In the genomic region with DNA sequence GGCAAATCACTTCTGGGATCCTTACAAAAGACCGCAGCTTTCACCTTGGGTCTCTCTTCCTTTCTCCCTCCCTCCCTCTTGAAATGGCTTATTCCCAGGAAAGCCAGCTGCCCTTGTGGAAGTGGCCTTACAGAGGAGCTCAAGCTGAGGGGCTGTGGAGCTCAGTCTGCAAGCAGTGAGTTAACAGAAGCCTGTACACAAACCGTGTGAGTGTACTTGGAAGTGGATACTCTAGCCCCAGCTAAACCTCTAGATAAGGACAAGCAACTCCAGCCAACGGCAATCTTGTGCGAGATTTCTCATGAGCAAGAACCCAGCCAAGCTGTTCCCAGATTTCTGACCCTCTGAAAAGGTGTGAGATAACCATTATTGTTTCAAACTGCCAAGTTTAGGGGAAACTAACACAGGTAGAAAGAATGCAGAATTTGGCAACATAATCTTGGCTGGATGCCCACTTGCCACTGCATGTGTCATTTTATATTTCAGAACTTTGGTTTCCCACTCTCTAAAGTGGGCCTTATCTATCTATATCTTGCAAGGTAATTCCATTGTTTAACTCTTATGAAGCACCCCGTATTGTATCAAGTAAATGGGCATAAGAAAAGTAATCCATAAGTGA, we compare ENCODE assay signal across 1 cellular context.
TF ChIP-seq lines count a peak whose summit lies in the region.

No MANE protein-coding gene starts in this region.

TF ChIP-seq in HepG2, 621 proteins besides CTCF, POLR2A, EP300 and RAD21 (continued from another document):
- TF ChIP-seq ZNF775 (CRISPR knock-in tag; IDR thresholded peaks at IDR 0.05; ENCODE audit: borderline replicate concordance) (no peak), SRY (CRISPR knock-in tag; IDR thresholded peaks at IDR 0.05) (no peak), ZSCAN30 (CRISPR knock-in tag; IDR thresholded peaks at IDR 0.05) (no peak), ZNF674 (CRISPR knock-in tag; IDR thresholded peaks at IDR 0.05; ENCODE audit: low read depth) (no peak), ZFYVE20 (CRISPR knock-in tag; IDR thresholded peaks at IDR 0.05; ENCODE audit: borderline replicate concordance, low read depth) (no peak)
